28 cellular contexts compared by ENCODE assay signal in the genomic region with DNA sequence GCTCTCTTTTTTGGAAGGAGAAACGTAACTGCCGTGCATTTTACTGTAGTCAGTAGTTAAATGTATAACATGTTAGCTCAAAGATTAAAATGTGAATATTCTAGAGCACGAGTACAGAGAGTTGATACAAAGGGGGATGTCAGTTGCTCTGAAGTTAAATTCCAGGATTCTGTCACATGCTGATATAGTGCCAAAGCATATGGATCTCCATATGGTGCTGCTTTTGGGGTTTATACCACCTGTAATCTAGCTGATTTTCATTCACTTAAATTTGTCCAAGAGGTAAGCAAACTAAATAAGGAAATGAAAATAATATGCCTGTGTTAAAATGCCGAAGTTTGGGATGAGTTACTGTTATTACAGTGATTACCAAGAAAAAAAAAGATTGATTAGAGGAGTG.
"Had no signal": no experiment of that assay in that cellular context is flagged by ENCODE, and none has a peak within 500 bp of the region (broad histone marks: within the 10 kb centered on the region; RNA-seq: fewer than 3 reads in every experiment).

No MANE protein-coding gene starts in this region.

- H3K36me3 Mint-ChIP-seq: activated naive CD8-positive, alpha-beta T cell treated with anti-CD3 and anti-CD28 coated beads, Interleukin-2, amount 10 ng/mL, durations not matched to agents 7 days and 5 days had no signal

- H3K4me3 Mint-ChIP-seq: activated CD4-positive, alpha-beta memory T cell treated with anti-CD3 and anti-CD28 coated beads, Interleukin-2, amount 10 ng/mL, durations not matched to agents 7 days and 5 days; activated naive CD8-positive, alpha-beta T cell treated with anti-CD3 and anti-CD28 coated beads, Interleukin-2, amount 10 ng/mL, durations not matched to agents 7 days and 5 days; activated T-cell treated with anti-CD3 and anti-CD28 coated beads, Interleukin-2, amount 50 U/mL, for 72 hours; T-cell had no signal

- DNase-seq: activated CD4-positive, alpha-beta memory T cell treated with anti-CD3 and anti-CD28 coated beads, Interleukin-2, amount 10 ng/mL, durations not matched to agents 7 days and 5 days; activated CD4-positive, alpha-beta T cell treated with anti-CD3 and anti-CD28 coated beads, Interleukin-2, amount 50 U/mL, for 1 hour; activated CD4-positive, CD25-positive, alpha-beta regulatory T cell; activated gamma-delta T cell treated with Interleukin-2 at 50 U/mL for 16 hours; activated naive CD4-positive, alpha-beta T cell treated with anti-CD3 and anti-CD28 coated beads, Interleukin-2, amount 50 U/mL, for 16 hours; activated naive CD8-positive, alpha-beta T cell treated with anti-CD3 and anti-CD28 coated beads, Interleukin-2, amount 10 ng/mL, durations not matched to agents 7 days and 5 days; activated T-cell treated with anti-CD3 and anti-CD28 coated beads for 4 hours; activated T-cell treated with anti-CD3 and anti-CD28 coated beads, Interleukin-2, amount 50 U/mL, for 72 hours; adrenal gland; anterior cingulate cortex; cortex of kidney; Karpas-422; MM.1S; NCI-H1105; NCI-H1436; NCI-H187 treated with DMSO at 0.1 percent for 48 hours; NCI-H345; NCI-H510A; NCI-H774; NK-92 treated with Interleukin-12 subunit alpha and Interleukin-12 subunit beta, amount 100 ng/mL, for 24 hours; OCI-M1; RPMI8226; T-cell; T-helper 2 cell; T1000 had no signal

- H3K4me1 Mint-ChIP-seq: activated CD4-positive, alpha-beta memory T cell treated with anti-CD3 and anti-CD28 coated beads, Interleukin-2, amount 10 ng/mL, durations not matched to agents 7 days and 5 days; activated naive CD8-positive, alpha-beta T cell treated with anti-CD3 and anti-CD28 coated beads, Interleukin-2, amount 10 ng/mL, durations not matched to agents 7 days and 5 days had no signal

- H3K9me3 Mint-ChIP-seq: activated CD4-positive, alpha-beta memory T cell treated with anti-CD3 and anti-CD28 coated beads, Interleukin-2, amount 10 ng/mL, durations not matched to agents 7 days and 5 days; activated T-cell treated with anti-CD3 and anti-CD28 coated beads, Interleukin-2, amount 50 U/mL, for 72 hours; activated T-helper 2 cell treated with anti-CD3 and anti-CD28 coated beads, Interferon-gamma antibody, Interleukin-2, Interleukin-4, amounts not matched to agents 10 μg/mL and 5 μg/mL and 100 μg/mL, durations not matched to agents 14 hours and 24 hours and 36 hours; T-cell had no signal

- H3K27ac Mint-ChIP-seq: activated CD4-positive, alpha-beta memory T cell treated with anti-CD3 and anti-CD28 coated beads, Interleukin-2, amount 10 ng/mL, durations not matched to agents 7 days and 5 days; activated naive CD8-positive, alpha-beta T cell treated with anti-CD3 and anti-CD28 coated beads, Interleukin-2, amount 10 ng/mL, durations not matched to agents 7 days and 5 days; activated T-cell treated with anti-CD3 and anti-CD28 coated beads, Interleukin-2, amount 50 U/mL, for 72 hours; activated T-helper 2 cell treated with anti-CD3 and anti-CD28 coated beads, Interferon-gamma antibody, Interleukin-2, Interleukin-4, amounts not matched to agents 10 μg/mL and 5 μg/mL and 100 μg/mL, durations not matched to agents 14 hours and 24 hours and 36 hours; T-cell had no signal

- ATAC-seq: activated T-cell treated with anti-CD3 and anti-CD28 coated beads, Interleukin-2, amount 50 U/mL, for 72 hours; Panc1; Right ventricle myocardium inferior; T-cell had no signal

- H3K27me3 Mint-ChIP-seq: activated CD4-positive, alpha-beta memory T cell treated with anti-CD3 and anti-CD28 coated beads, Interleukin-2, amount 10 ng/mL, durations not matched to agents 7 days and 5 days; activated naive CD8-positive, alpha-beta T cell treated with anti-CD3 and anti-CD28 coated beads, Interleukin-2, amount 10 ng/mL, durations not matched to agents 7 days and 5 days; T-cell had no signal
